In the genomic region with DNA sequence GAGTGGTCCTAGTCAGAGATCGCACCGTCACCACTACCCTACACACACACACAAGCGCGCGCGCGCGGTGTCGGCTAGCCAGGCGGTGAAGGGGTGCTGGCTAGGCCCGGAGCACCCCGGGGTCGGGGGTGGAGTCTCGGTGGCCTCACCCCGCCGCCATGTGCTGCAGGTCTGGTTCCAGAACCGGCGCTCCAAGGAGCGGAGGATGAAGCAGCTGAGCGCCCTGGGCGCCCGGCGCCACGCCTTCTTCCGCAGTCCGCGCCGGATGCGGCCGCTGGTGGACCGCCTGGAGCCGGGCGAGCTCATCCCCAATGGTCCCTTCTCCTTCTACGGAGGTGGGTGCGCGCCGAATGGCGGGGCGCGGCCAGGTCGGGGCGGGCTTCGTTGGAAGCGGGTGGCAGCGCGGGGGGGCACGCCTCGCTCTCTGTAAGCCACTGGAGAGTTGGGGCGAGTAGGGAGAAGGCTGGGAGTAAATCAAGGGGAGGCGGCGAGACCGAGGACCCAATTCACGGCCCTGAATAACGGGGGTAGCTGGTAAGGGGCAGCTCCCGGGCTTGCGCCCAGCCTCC, we compare ENCODE assay signal across 10 cellular contexts. TPM values are rescaled to one million over a fixed set of nuclear protein-coding genes. Genes with fewer than 3 reads are reported as not detected.
DNase-seq lines count a peak whose midpoint lies in the region; ATAC-seq and TF ChIP-seq lines count a peak whose summit lies in the region.
"Had no signal": no experiment of that assay in that cellular context is flagged by ENCODE, and none has a peak within 500 bp of the region (broad histone marks: within the 10 kb centered on the region; RNA-seq: fewer than 3 reads in every experiment).

No MANE protein-coding gene starts in this region.

- no peak for TF ChIP-seq CTCF in fibroblast of lung (conservative IDR thresholded peaks at IDR 0.05 in 1 of 2, IDR thresholded peaks at IDR 0.05 in 1 of 2; ENCODE audit: low read depth in 1 of 2, low read length in 2 of 2)
- TF ChIP-seq CTCF in neural crest cell (conservative IDR thresholded peaks at IDR 0.05): no peak
- no peak for TF ChIP-seq CTCF in omental fat pad (IDR thresholded peaks at IDR 0.05)
- no peak for TF ChIP-seq CTCF in osteocyte (IDR thresholded peaks at IDR 0.05)

- no peaks in the 10 kb centered on the region for H3K79me2 ChIP-seq in fibroblast of lung (ENCODE audit: control insufficient read depth, insufficient read depth, low read length)

- POLR2A ChIA-PET in CD8-positive, alpha-beta memory T cell (lab: Charles Lee): no interaction called here

- ATAC-seq in GM18861 (IDR thresholded peaks at IDR 0.05; ENCODE audit: unreplicated experiment): no peak
- no peak for ATAC-seq in omental fat pad (ENCODE audit: low FRiP score)

- H3K27me3 ChIP-seq in CD8-positive, alpha-beta memory T cell (ENCODE audit: insufficient read depth, low read length, poor library complexity, severe bottlenecking): peaks cover 97% of the 10 kb centered on the region
- peaks cover 92% of the 10 kb centered on the region for H3K27me3 ChIP-seq in fibroblast of lung (ENCODE audit: control insufficient read depth, insufficient read depth, low read length)

- H3K27ac Mint-ChIP-seq in CD8-positive, alpha-beta memory T cell: peak overlapping the region in 2 of 8 donors; percentile 44 to 87
- H3K27ac Mint-ChIP-seq in IgD-negative memory B cell: peak overlapping the region; percentile 83 to 93 (median 87)
- H3K27ac Mint-ChIP-seq in neural crest cell (ENCODE audit: unreplicated experiment): no peak overlapping the region
- H3K27ac Mint-ChIP-seq in osteocyte (ENCODE audit: unreplicated experiment): no peak overlapping the region

- peaks cover 0 to 3% (median 0%) of the 10 kb centered on the region in 3 donors for H3K36me3 Mint-ChIP-seq in CD8-positive, alpha-beta memory T cell
- H3K36me3 Mint-ChIP-seq in IgD-negative memory B cell (peaks cover 1% of the 10 kb centered on the region), neural crest cell (ENCODE audit: low read depth) (peaks cover 4% of the 10 kb centered on the region), osteocyte (ENCODE audit: unreplicated experiment) (no peaks in the 10 kb centered on the region)

- peak overlapping the region; percentile 15 for H3K4me2 ChIP-seq in fibroblast of lung (ENCODE audit: extremely low read depth, insufficient read depth, low read length)

- no peak overlapping the region for H3K9ac ChIP-seq in fibroblast of lung (ENCODE audit: insufficient read depth, low read length)

- H3K4me1 Mint-ChIP-seq in CD8-positive, alpha-beta memory T cell: peaks cover 34 to 49% (median 40%) of the 10 kb centered on the region in 3 donors
- H3K4me1 Mint-ChIP-seq in IgD-negative memory B cell (peaks cover 5 to 15% (median 11%) of the 10 kb centered on the region in 3 donors), neural crest cell (peaks cover 23% of the 10 kb centered on the region), osteocyte (ENCODE audit: unreplicated experiment) (peaks cover 22% of the 10 kb centered on the region)

- peaks cover 0 to 7% (median 3%) of the 10 kb centered on the region in 5 donors for H3K9me3 Mint-ChIP-seq in CD8-positive, alpha-beta memory T cell
- peaks cover 0 to 9% (median 3%) of the 10 kb centered on the region in 3 donors for H3K9me3 Mint-ChIP-seq in IgD-negative memory B cell
- H3K9me3 Mint-ChIP-seq in neural crest cell: no peaks in the 10 kb centered on the region
- no peaks in the 10 kb centered on the region for H3K9me3 Mint-ChIP-seq in osteocyte (ENCODE audit: unreplicated experiment)

- H4K20me1 ChIP-seq in fibroblast of lung (ENCODE audit: control insufficient read depth, extremely low read depth, insufficient read depth, low read length): no peaks in the 10 kb centered on the region

- H3K27me3 Mint-ChIP-seq in CD8-positive, alpha-beta memory T cell: peaks cover 80 to 86% of the 10 kb centered on the region in 2 donors
- H3K27me3 Mint-ChIP-seq in IgD-negative memory B cell (peaks cover 71% of the 10 kb centered on the region), neural crest cell (ENCODE audit: low read depth) (peaks cover 100% of the 10 kb centered on the region), osteocyte (ENCODE audit: unreplicated experiment) (peaks cover 84% of the 10 kb centered on the region)

- CTCF ChIA-PET in CD8-positive, alpha-beta memory T cell (lab: Charles Lee): no interaction called here

- peaks cover 38% of the 10 kb centered on the region for H3K4me1 ChIP-seq in CD8-positive, alpha-beta memory T cell (ENCODE audit: insufficient read depth, low read length)
- no peaks in the 10 kb centered on the region for H3K4me1 ChIP-seq in fibroblast of lung (ENCODE audit: control insufficient read depth, extremely low read depth, insufficient read depth, low read length)

- H2AFZ ChIP-seq in fibroblast of lung (ENCODE audit: low read length): no peak overlapping the region

- H3K4me3 ChIP-seq in CD8-positive, alpha-beta memory T cell (ENCODE audit: low read length): no peak overlapping the region
- H3K4me3 ChIP-seq in fibroblast of lung (replicated peaks in 1 of 4; ENCODE audit: control extremely low read depth in 1 of 4, insufficient read depth in 1 of 4, low read depth in 3 of 4, low read length in 4 of 4): no peak overlapping the region

- H3K27ac ChIP-seq in CD8-positive, alpha-beta memory T cell (ENCODE audit: low read depth, low read length): no peak overlapping the region
- H3K27ac ChIP-seq in fibroblast of lung (ENCODE audit: insufficient read depth, low read length): no peak overlapping the region

- H3K9me3 ChIP-seq in CD8-positive, alpha-beta memory T cell (ENCODE audit: low read length): no peaks in the 10 kb centered on the region
- H3K9me3 ChIP-seq in fibroblast of lung (ENCODE audit: control insufficient read depth, insufficient read depth, low read depth, low read length): no peaks in the 10 kb centered on the region

- no peak for DNase-seq in CD8-positive, alpha-beta memory T cell
- DNase-seq in fibroblast of lung (ENCODE audit: low read depth in 2 of 2) (no peak), neural crest cell (ENCODE audit: low read depth, low spot score) (no peak), H4 (ENCODE audit: low spot score) (no peak), omental fat pad (ENCODE audit: low spot score) (no peak), osteocyte (ENCODE audit: extremely low spot score, unreplicated experiment) (no peak)
- DNase-seq: cortex of kidney, NCI-H1105 treated with DMSO at 0.1 percent for 48 hours had no signal

- H3K36me3 ChIP-seq in CD8-positive, alpha-beta memory T cell (ENCODE audit: insufficient read depth, low read length): no peaks in the 10 kb centered on the region
- H3K36me3 ChIP-seq in fibroblast of lung (ENCODE audit: control insufficient read depth, insufficient read depth, low read length): no peaks in the 10 kb centered on the region

- H3K4me3 Mint-ChIP-seq in CD8-positive, alpha-beta memory T cell: peak overlapping the region in 5 of 7 donors; percentile 33 to 71 (median 61)
- H3K4me3 Mint-ChIP-seq in IgD-negative memory B cell (peak overlapping the region in 1 of 4 donors; percentile 96), neural crest cell (peak overlapping the region; percentile 63), osteocyte (ENCODE audit: unreplicated experiment) (no peak overlapping the region)

RNA-seq across cellular contexts. Expression of a gene that starts 4.8 kb away (rescaled TPM):
- under 1 TPM; 0.46 to 0.51 TPM for total RNA-seq in CD8-positive, alpha-beta memory T cell
- polyA plus RNA-seq in CD8-positive, alpha-beta memory T cell: not detected
- not detected for polyA plus RNA-seq in IgD-negative memory B cell
- total RNA-seq in fibroblast of lung: not detected in 2 replicates
- not detected in 2 replicates for polyA plus RNA-seq in fibroblast of lung
- not detected in 2 replicates for polyA plus RNA-seq in fibroblast of lung (2012)
- not detected in 2 replicates for polyA minus RNA-seq in fibroblast of lung (ENCODE audit: low replicate concordance)
- total RNA-seq in neural crest cell: 0.43 and 1.1 TPM in 2 replicates
- total RNA-seq in H4 (2014; rRNA removed; shearing (Covaris generic)): 0.39 and 0.97 TPM in 2 replicates
- not detected for total RNA-seq in omental fat pad
- not detected in 2 replicates for total RNA-seq in osteocyte

RNA-seq across cellular contexts. Expression of a gene that starts 6.6 kb away (rescaled TPM):
- total RNA-seq in CD8-positive, alpha-beta memory T cell: 100 to 1,000 TPM; 122 to 130 TPM
- 92.7 TPM for polyA plus RNA-seq in CD8-positive, alpha-beta memory T cell
- polyA plus RNA-seq in IgD-negative memory B cell (98.0 TPM), fibroblast of lung (11.9 and 22.6 TPM in 2 replicates)
- total RNA-seq in fibroblast of lung (30.0 and 30.7 TPM in 2 replicates), neural crest cell (68.3 and 68.7 TPM in 2 replicates), omental fat pad (10 to 100 TPM; 26.4 to 54.8 (median 32.4) TPM), osteocyte (39.6 and 42.8 TPM in 2 replicates)
- 32.2 and 48.4 TPM in 2 replicates for polyA plus RNA-seq in fibroblast of lung (2012)
- 16.8 and 42.3 TPM in 2 replicates for polyA minus RNA-seq in fibroblast of lung (ENCODE audit: low replicate concordance)
- total RNA-seq in H4 (2014; rRNA removed; shearing (Covaris generic)): 45.1 and 47.1 TPM in 2 replicates

Comparison
In these comparisons a context has a peak if more than half of its experiments do, and no peak if none do; other contexts are left out.
1. H3K27ac Mint-ChIP-seq: peak in IgD-negative memory B cell (3 of 3); none in neural crest cell (single experiment) and osteocyte (single experiment).